In genomic region chr13:98576963-98577822, GRCh38 we compare ENCODE assay signal across 8 cellular contexts. TPM values are rescaled to one million over a fixed set of nuclear protein-coding genes. Genes with fewer than 3 reads are reported as not detected.
DNase-seq lines count a peak whose midpoint lies in the region; ATAC-seq, FAIRE-seq and TF ChIP-seq lines count a peak whose summit lies in the region.

STK24 (minus strand) TSS chr13:98577107; CDS start chr13:98576786, 321 bp downstream.

- H3K36me3 ChIP-seq in right lobe of liver = no peaks in the 10 kb centered on the region

- no peak for FAIRE-seq in A549 (lab: Jason Lieb, UNC)

- H3K4me3 ChIP-seq in A549 (peak within 1 kb of the TSS; percentile 99), dorsolateral prefrontal cortex (peak within 1 kb of the TSS; percentile 68 to 97 (median 87)), right lobe of liver (peak within 1 kb of the TSS; percentile 87 to 97 (median 91))

- TF ChIP-seq RAD21 in A549 (conservative IDR thresholded peaks at IDR 0.05 in 1 of 2, IDR thresholded peaks at IDR 0.05 in 1 of 2) = no peak

- H3K27ac ChIP-seq in A549 (peak within 1 kb of the TSS; percentile 99 to 100), dorsolateral prefrontal cortex (peak within 1 kb of the TSS; percentile 55 to 98 (median 92)), right lobe of liver (peak within 1 kb of the TSS; percentile 93 to 97 (median 96))

- H3K27me3 ChIP-seq in dorsolateral prefrontal cortex (no peaks in the 10 kb centered on the region), right lobe of liver (no peaks in the 10 kb centered on the region)

- CTCF ChIA-PET in A549 (lab: Yijun Ruan, JAX) = interaction anchor here (0.8 kb wide), 1 partner anchor 96 kb away, joined by 3 read pairs; no protein-coding TSS in a partner anchor

- H3K4me2 ChIP-seq in A549 = peak within 1 kb of the TSS; percentile 93

- 9% methylated on average over 7 of the region's 102 CpGs for WGBS in A549 (ENCODE audit: missing lambda C conversion rate)
- WGBS in right lobe of liver (ENCODE audit: insufficient coverage, low coverage, low lambda C conversion rate, missing lambda C conversion rate) = 0% methylated on average over 18 of the region's 102 CpGs

- ATAC-seq in A549 = peak; percentile 72 to 87
- ATAC-seq in HG02840 (IDR thresholded peaks at IDR 0.05; ENCODE audit: low FRiP score, unreplicated experiment) = peak; percentile 53
- ATAC-seq in right lobe of liver = peak; percentile 73 to 87 (median 81)

- TF ChIP-seq EP300 in A549 (IDR thresholded peaks at IDR 0.05) = no peak

- no peaks in the 10 kb centered on the region for H3K9me3 ChIP-seq in A549
- H3K9me3 ChIP-seq in right lobe of liver = no peaks in the 10 kb centered on the region

- DNase-seq in A549 (ENCODE audit: low read depth in 1 of 2, low spot score in 1 of 2) (peak in 1 of 2 experiments; percentile 56), NCI-H2227 (lab: John Stamatoyannopoulos, UW; ENCODE audit: unreplicated experiment) (peak; percentile 73), dorsolateral prefrontal cortex (peak in 5 of 10 donors; percentile 27 to 81 (median 48)), right lobe of liver (peak; percentile 80 to 82 (median 81))
- peak; percentile 45 for DNase-seq in activated CD4-positive, alpha-beta T cell treated with anti-CD3 and anti-CD28 coated beads, Interleukin-2, amount 50 U/mL, for 1 hour
- DNase-seq in stimulated activated CD4-positive, alpha-beta T cell treated with anti-CD3 and anti-CD28 coated beads, Interleukin-4, amount 100 ng/mL, for 48 hours (ENCODE audit: low read depth in 2 of 2) = peak; percentile 47 to 55

- POLR2A ChIA-PET in A549 (lab: Yijun Ruan, JAX) = interaction anchor here (0.6 to 1.6 kb wide), 5 partner anchors 21 to 105 kb away, joined by 3 to 15 read pairs (median 3); no protein-coding TSS in a partner anchor

- TF ChIP-seq CTCF in A549 (IDR thresholded peaks at IDR 0.05) (no peak), dorsolateral prefrontal cortex (IDR thresholded peaks at IDR 0.05 in 54 of 56, conservative IDR thresholded peaks at IDR 0.05 in 2 of 56; ENCODE audit: low read depth in 1 of 56, partially characterized antibody in 56 of 56) (no peak), right lobe of liver (IDR thresholded peaks at IDR 0.05) (peak in 1 of 4 donors; percentile 12)

- intact Hi-C loops in dorsolateral prefrontal cortex (cut with DNase I) (loop anchor here (5.0 to 10.0 kb wide), 3 partner anchors 62 to 508 kb away; no protein-coding TSS in a partner anchor), right lobe of liver (cut with DNase I) (loop anchor here in 1 of 2 donors (10.0 kb wide), 1 partner anchor 78 kb away; no protein-coding TSS in a partner anchor)

- H3K4me1 ChIP-seq in A549 = peaks cover 42% of the 10 kb centered on the region
- peaks cover 0 to 31% (median 2%) of the 10 kb centered on the region in 4 donors for H3K4me1 ChIP-seq in right lobe of liver

- TF ChIP-seq POLR2A in A549 (IDR thresholded peaks at IDR 0.05; ENCODE audit: low read length) (peak; percentile 70), GM15510 (IDR thresholded peaks at IDR 0.05; ENCODE audit: borderline replicate concordance, extremely low read depth, insufficient read length) (peak; percentile 88), right lobe of liver (IDR thresholded peaks at IDR 0.05) (peak; percentile 62)

TF ChIP-seq in A549, 52 proteins besides CTCF, POLR2A, EP300 and RAD21:
- no peak for TF ChIP-seq POLR2AphosphoS2 (conservative IDR thresholded peaks at IDR 0.05; ENCODE audit: low read length)
- no peak for TF ChIP-seq ESRRA (IDR thresholded peaks at IDR 0.05; ENCODE audit: borderline replicate concordance, low read length)
- TF ChIP-seq NR3C1 (IDR thresholded peaks at IDR 0.05) = no peak
- TF ChIP-seq ATOH8 (CRISPR knock-in tag; IDR thresholded peaks at IDR 0.05; ENCODE audit: low read depth) = no peak
- TF ChIP-seq NFE2L2 (conservative IDR thresholded peaks at IDR 0.05; ENCODE audit: low read length) = no peak
- 0 out of 2 replicates have a peak, but pooled peaks have one; percentile 26 for TF ChIP-seq TFCP2L1 (CRISPR knock-in tag; IDR thresholded peaks at IDR 0.05)
- TF ChIP-seq BCL3 (IDR thresholded peaks at IDR 0.05) = peak; percentile 52; the same call in 1 of the 3 replicates
- no peak for TF ChIP-seq HES2 (IDR thresholded peaks at IDR 0.05)
- TF ChIP-seq RCOR1 (IDR thresholded peaks at IDR 0.05; ENCODE audit: low read depth, low read length) = no peak
- no peak for TF ChIP-seq HOXB5 (CRISPR knock-in tag; IDR thresholded peaks at IDR 0.05)
- no peak for TF ChIP-seq EHF (CRISPR knock-in tag; IDR thresholded peaks at IDR 0.05)
- no peak for TF ChIP-seq RFX5 (IDR thresholded peaks at IDR 0.05)
- TF ChIP-seq REST (IDR thresholded peaks at IDR 0.05) = no peak
- peak in 1 of 2 experiments; percentile 71; a peak in 2 of 5 replicates for TF ChIP-seq JUN (IDR thresholded peaks at IDR 0.05)
- TF ChIP-seq ZNF302 (CRISPR knock-in tag; IDR thresholded peaks at IDR 0.05) = no peak
- TF ChIP-seq CBX8 (IDR thresholded peaks at IDR 0.05) = no peak
- no peak for TF ChIP-seq FOSB (CRISPR knock-in tag; IDR thresholded peaks at IDR 0.05)
- TF ChIP-seq ZC3H11A (IDR thresholded peaks at IDR 0.05) = no peak
- no peak for TF ChIP-seq HOXA7 (CRISPR knock-in tag; IDR thresholded peaks at IDR 0.05)
- no peak for TF ChIP-seq HDAC2 (IDR thresholded peaks at IDR 0.05)
- peak; percentile 54; the same call in 1 of the 2 replicates for TF ChIP-seq PHF8 (IDR thresholded peaks at IDR 0.05; ENCODE audit: borderline replicate concordance, low read depth)
- no peak for TF ChIP-seq ZSCAN20 (CRISPR knock-in tag; IDR thresholded peaks at IDR 0.05)

RNA-seq across cellular contexts. Expression of gene STK24, which starts in this region (rescaled TPM):
- polyA plus RNA-seq in A549 (2011; rRNA removed) (55.6 and 58.9 TPM in 2 replicates), A549 (2017; fragmentation: RNase III; extraction: RNeasy Plus Mini Kit Qiagen cat#74134 plus additional on column Dnase treatment) (42.1 to 46.1 TPM (median 42.2 TPM) in 3 replicates)
- 27.2 and 27.4 TPM in 2 replicates for polyA plus RNA-seq in A549 (2012; cell fraction: cytosol; rRNA removed)
- 14.7 and 22.7 TPM in 2 replicates for polyA plus RNA-seq in A549 (2012; cell fraction: nucleus; rRNA removed)
- 31.2 and 32.1 TPM in 2 replicates for polyA minus RNA-seq in A549 (2011; rRNA and poly(A)+ RNA removed)
- total RNA-seq in dorsolateral prefrontal cortex (10 to 100 TPM; 28.8 to 87.6 (median 61.8) TPM), right lobe of liver (10 to 100 TPM; 14.8 to 40.8 (median 28.6) TPM)
